In the genomic region with DNA sequence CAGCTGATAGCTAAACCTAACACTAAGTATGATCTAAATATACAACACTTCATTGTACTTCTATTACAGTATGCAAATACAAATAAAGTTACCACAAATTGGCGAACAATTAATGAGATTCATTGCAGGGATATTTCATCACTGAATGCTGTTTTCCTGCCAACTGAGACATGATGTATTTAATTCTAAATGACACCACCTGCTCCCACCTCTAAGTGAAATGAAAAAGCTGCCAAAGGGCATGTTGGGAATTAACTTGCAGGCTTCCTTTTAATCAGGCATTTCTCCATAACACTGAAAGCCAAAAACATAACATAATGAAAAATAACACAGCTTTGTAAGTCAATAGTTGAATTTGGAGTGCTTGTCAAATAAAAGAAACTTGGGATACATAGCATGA, we compare ENCODE assay signal across 28 cellular contexts.
DNase-seq lines count a peak whose midpoint lies in the region; ATAC-seq and TF ChIP-seq lines count a peak whose summit lies in the region.
"Had no signal": no experiment of that assay in that cellular context is flagged by ENCODE, and none has a peak within 500 bp of the region (broad histone marks: within the 10 kb centered on the region; RNA-seq: fewer than 3 reads in every experiment).

No MANE protein-coding gene starts in this region.

- no peaks in the 10 kb centered on the region for H3K36me3 Mint-ChIP-seq in stimulated activated memory B cell treated with anti-CD40 and anti-IgM and Interleukin-4, amounts not matched to agents 10 μg/mL and 1 μg/mL and 100 μg/mL, for 72 hours
- H3K36me3 Mint-ChIP-seq: CD8-positive, alpha-beta memory T cell had no signal

- no peak overlapping the region for H3K4me3 Mint-ChIP-seq in stimulated activated memory B cell treated with anti-CD40 and anti-IgM and Interleukin-4, amounts not matched to agents 10 μg/mL and 1 μg/mL and 100 μg/mL, for 72 hours
- H3K4me3 Mint-ChIP-seq: activated B cell treated with CpG ODN at 0.5 μM for 24 hours; activated naive CD8-positive, alpha-beta T cell treated with anti-CD3 and anti-CD28 coated beads, Interleukin-2, amount 50 U/mL, for 24 hours; CD8-positive, alpha-beta memory T cell; neural crest cell; T-helper 1 cell treated with Interleukin-12 subunit alpha and Interleukin-12 subunit beta and Interleukin-4 antibody, amounts not matched to agents 30 μg/mL and 1 μg/mL, for 36 hours had no signal

- H3K9me3 Mint-ChIP-seq in stimulated activated memory B cell treated with anti-CD40 and anti-IgM and Interleukin-4, amounts not matched to agents 10 μg/mL and 1 μg/mL and 100 μg/mL, for 72 hours: no peaks in the 10 kb centered on the region
- H3K9me3 Mint-ChIP-seq: activated B cell treated with CpG ODN at 0.5 μM for 24 hours; activated naive CD8-positive, alpha-beta T cell treated with anti-CD3 and anti-CD28 coated beads, Interleukin-2, amount 50 U/mL, for 24 hours; CD8-positive, alpha-beta memory T cell; neural crest cell; T-helper 1 cell treated with Interleukin-12 subunit alpha and Interleukin-12 subunit beta and Interleukin-4 antibody, amounts not matched to agents 30 μg/mL and 1 μg/mL, for 36 hours had no signal

- TF ChIP-seq CTCF in GM13976 (IDR thresholded peaks at IDR 0.05; ENCODE audit: borderline replicate concordance, control extremely low read depth, extremely low read depth, insufficient read depth, missing control alignments): no peak

- H3K27ac Mint-ChIP-seq in stimulated activated memory B cell treated with anti-CD40 and anti-IgM and Interleukin-4, amounts not matched to agents 10 μg/mL and 1 μg/mL and 100 μg/mL, for 72 hours: no peak overlapping the region
- H3K27ac Mint-ChIP-seq: activated B cell treated with CpG ODN at 0.5 μM for 24 hours; activated naive CD8-positive, alpha-beta T cell treated with anti-CD3 and anti-CD28 coated beads, Interleukin-2, amount 50 U/mL, for 24 hours; CD8-positive, alpha-beta memory T cell; T-helper 1 cell treated with Interleukin-12 subunit alpha and Interleukin-12 subunit beta and Interleukin-4 antibody, amounts not matched to agents 30 μg/mL and 1 μg/mL, for 36 hours had no signal

- no peaks in the 10 kb centered on the region for H3K4me1 Mint-ChIP-seq in stimulated activated memory B cell treated with anti-CD40 and anti-IgM and Interleukin-4, amounts not matched to agents 10 μg/mL and 1 μg/mL and 100 μg/mL, for 72 hours
- H3K4me1 Mint-ChIP-seq: activated B cell treated with CpG ODN at 0.5 μM for 24 hours; activated naive CD8-positive, alpha-beta T cell treated with anti-CD3 and anti-CD28 coated beads, Interleukin-2, amount 50 U/mL, for 24 hours; CD8-positive, alpha-beta memory T cell; neural crest cell had no signal

- DNase-seq in DMS 273 (lab: John Stamatoyannopoulos, UW; ENCODE audit: unreplicated experiment): peak; percentile 89
- peak; percentile 63 for DNase-seq in NCI-H1092 (lab: John Stamatoyannopoulos, UW)
- DNase-seq in NCI-H2081 treated with DMSO at 0.1 percent for 48 hours (lab: John Stamatoyannopoulos, UW): peak; percentile 82
- peak; percentile 22 for DNase-seq in NCI-H774 (lab: John Stamatoyannopoulos, UW)
- no peak for DNase-seq in NCI-H187 (lab: John Stamatoyannopoulos, UW)
- no peak for DNase-seq in cerebellar nuclear complex (lab: John Stamatoyannopoulos, UW)
- no peak for DNase-seq in GM13976 (ENCODE audit: low spot score)
- DNase-seq: activated B cell treated with CpG ODN at 0.5 μM for 24 hours; activated gamma-delta T cell treated with Interleukin-2 at 50 U/mL for 16 hours; activated naive CD8-positive, alpha-beta T cell treated with anti-CD3 and anti-CD28 coated beads, Interleukin-2, amount 50 U/mL, for 24 hours; activated T-cell treated with anti-CD3 and anti-CD28 coated beads, Interleukin-2, amount 50 U/mL, for 48 hours; CD8-positive, alpha-beta memory T cell; DMS79; erythroblast; GDM1; IMR-90; islet precursor cell; left ventricle myocardium superior; mesendoderm; NCI-H510A; ovary; stimulated activated naive CD4-positive, alpha-beta T cell; upper lobe of left lung had no signal

- in situ Hi-C loops in GM13976 (cut with MboI; ENCODE audit: low sequenced_read_pairs, unreplicated experiment): no loop called here

- H3K27me3 Mint-ChIP-seq in stimulated activated memory B cell treated with anti-CD40 and anti-IgM and Interleukin-4, amounts not matched to agents 10 μg/mL and 1 μg/mL and 100 μg/mL, for 72 hours: no peaks in the 10 kb centered on the region
- H3K27me3 Mint-ChIP-seq: activated B cell treated with CpG ODN at 0.5 μM for 24 hours; activated naive CD8-positive, alpha-beta T cell treated with anti-CD3 and anti-CD28 coated beads, Interleukin-2, amount 50 U/mL, for 24 hours; CD8-positive, alpha-beta memory T cell had no signal

- no peak for ATAC-seq in stimulated activated memory B cell treated with anti-CD40 and anti-IgM and Interleukin-4, amounts not matched to agents 10 μg/mL and 1 μg/mL and 100 μg/mL, for 72 hours
- ATAC-seq: activated naive CD8-positive, alpha-beta T cell treated with anti-CD3 and anti-CD28 coated beads, Interleukin-2, amount 50 U/mL, for 24 hours; left ventricle myocardium superior; Right ventricle myocardium inferior; SK-N-SH treated with all-trans-retinoic acid at 6 μM for 48 hours had no signal

Comparison
In these comparisons a context has a peak if more than half of its experiments do, and no peak if none do; other contexts are left out.
1. DNase-seq: peak in DMS 273 (single experiment), NCI-H1092 (single experiment), NCI-H2081 treated with DMSO at 0.1 percent for 48 hours (single experiment) and NCI-H774 (single experiment); none in NCI-H187 (0 of 2), cerebellar nuclear complex (0 of 2) and GM13976 (single experiment).